8 cellular contexts compared by ENCODE assay signal in genomic region chr20:6008254-6008653, GRCh38.
A peak's percentile ranks its signal among the peaks of the same experiment; 100 is the strongest.
DNase-seq lines count a peak whose midpoint lies in the region; ATAC-seq and TF ChIP-seq lines count a peak whose summit lies in the region.

No MANE protein-coding gene starts in this region.

- no peak overlapping the region for H3K4me3 ChIP-seq in RWPE2 (ENCODE audit: severe bottlenecking)
- peak overlapping the region; percentile 16 to 89 for H3K4me3 ChIP-seq in neutrophil (ENCODE audit: low read depth in 1 of 2, low read length in 1 of 2)

- no peaks in the 10 kb centered on the region for H3K9me3 ChIP-seq in RWPE2 (ENCODE audit: severe bottlenecking)
- no peaks in the 10 kb centered on the region for H3K9me3 ChIP-seq in neutrophil

- ATAC-seq in RWPE2 (ENCODE audit: low read depth) (peak; percentile 60), HG02678 (IDR thresholded peaks at IDR 0.05; ENCODE audit: unreplicated experiment) (no peak), GM21360 (IDR thresholded peaks at IDR 0.05; ENCODE audit: unreplicated experiment) (no peak)

- DNase-seq in T-helper 1 cell (no peak), RWPE2 (ENCODE audit: low spot score) (peak; percentile 81), fibroblast of peridontal ligament (ENCODE audit: extremely low read depth) (peak; percentile 96), ecto neural progenitor cell (ENCODE audit: low spot score) (no peak)

- peak overlapping the region; percentile 32 for H3K4me3 Mint-ChIP-seq in T-helper 1 cell treated with Interleukin-12 subunit alpha and Interleukin-12 subunit beta and Interleukin-4 antibody, amounts not matched to agents 30 μg/mL and 1 μg/mL, for 36 hours

- H3K36me3 Mint-ChIP-seq in T-helper 1 cell treated with Interleukin-12 subunit alpha and Interleukin-12 subunit beta and Interleukin-4 antibody, amounts not matched to agents 30 μg/mL and 1 μg/mL, for 36 hours (ENCODE audit: low read depth) = peaks cover 27% of the 10 kb centered on the region

- H3K27me3 ChIP-seq in RWPE2 (ENCODE audit: insufficient read depth, poor library complexity, severe bottlenecking) = no peaks in the 10 kb centered on the region
- H3K27me3 ChIP-seq in neutrophil = no peaks in the 10 kb centered on the region

- H3K4me1 ChIP-seq in RWPE2 (ENCODE audit: insufficient read depth, poor library complexity, severe bottlenecking) = peaks cover 21% of the 10 kb centered on the region
- H3K4me1 ChIP-seq in neutrophil (ENCODE audit: control insufficient read depth in 1 of 2, insufficient read depth in 1 of 2, low read depth in 1 of 2, low read length in 1 of 2) = peaks cover 32 to 39% of the 10 kb centered on the region in 2 experiments

- H3K27ac ChIP-seq in RWPE2 (ENCODE audit: poor library complexity, severe bottlenecking) (peak overlapping the region; percentile 89), neutrophil (peak overlapping the region; percentile 79)

- TF ChIP-seq CTCF in RWPE2 (IDR thresholded peaks at IDR 0.05; ENCODE audit: poor library complexity, severe bottlenecking) (no peak), neutrophil (IDR thresholded peaks at IDR 0.05) (no peak)

- H3K36me3 ChIP-seq in RWPE2 (ENCODE audit: low read depth) (peaks cover 34% of the 10 kb centered on the region), neutrophil (peaks cover 16% of the 10 kb centered on the region)

- peaks cover 25% of the 10 kb centered on the region for H3K4me1 Mint-ChIP-seq in T-helper 1 cell treated with Interleukin-12 subunit alpha and Interleukin-12 subunit beta and Interleukin-4 antibody, amounts not matched to agents 30 μg/mL and 1 μg/mL, for 36 hours (ENCODE audit: low read depth)

- H3K9me3 Mint-ChIP-seq in T-helper 1 cell treated with Interleukin-12 subunit alpha and Interleukin-12 subunit beta and Interleukin-4 antibody, amounts not matched to agents 30 μg/mL and 1 μg/mL, for 36 hours = no peaks in the 10 kb centered on the region

- no peak overlapping the region for H3K27ac Mint-ChIP-seq in T-helper 1 cell treated with Interleukin-12 subunit alpha and Interleukin-12 subunit beta and Interleukin-4 antibody, amounts not matched to agents 30 μg/mL and 1 μg/mL, for 36 hours

- H3K27me3 Mint-ChIP-seq in T-helper 1 cell treated with Interleukin-12 subunit alpha and Interleukin-12 subunit beta and Interleukin-4 antibody, amounts not matched to agents 30 μg/mL and 1 μg/mL, for 36 hours (ENCODE audit: low read depth) = no peaks in the 10 kb centered on the region

Comparison
In these comparisons a context has a peak if more than half of its experiments do, and no peak if none do; other contexts are left out.
1. DNase-seq: peak in RWPE2 (single experiment) and fibroblast of peridontal ligament (single experiment); none in T-helper 1 cell (0 of 5) and ecto neural progenitor cell (single experiment).